Comparison of ENCODE assay signal across 8 cellular contexts in genomic region chr2:230864122-230864604, GRCh38. TPM values are rescaled to one million over a fixed set of nuclear protein-coding genes. Genes with fewer than 3 reads are reported as not detected.
DNase-seq lines count a peak whose midpoint lies in the region; ATAC-seq and TF ChIP-seq lines count a peak whose summit lies in the region.

No MANE protein-coding gene starts in this region.

- intact Hi-C loops in CD8-positive, alpha-beta T cell (cut with DNase I, micrococcal nuclease): loop anchor here (1.0 to 2.0 kb wide), 2 partner anchors 49 to 123 kb away; no protein-coding TSS in a partner anchor
- intact Hi-C loops in ovary (cut with DNase I): no loop called here

- CTCF ChIA-PET in CD8-positive, alpha-beta T cell (lab: Charles Lee): interaction anchor here (0.6 to 2.1 kb wide), 7 partner anchors 14 to 123 kb away, joined by 3 to 10 read pairs (median 3); no protein-coding TSS in a partner anchor

- ATAC-seq in CD8-positive, alpha-beta T cell: peak; percentile 3
- ATAC-seq in HG02798 (IDR thresholded peaks at IDR 0.05; ENCODE audit: poor library complexity, unreplicated experiment) (no peak), GM19324 (IDR thresholded peaks at IDR 0.05; ENCODE audit: low FRiP score, unreplicated experiment) (no peak)

- TF ChIP-seq POLR2A in ovary (IDR thresholded peaks at IDR 0.05): no peak

- H3K36me3 Mint-ChIP-seq in CD8-positive, alpha-beta T cell: peaks cover 3% of the 10 kb centered on the region

- peaks cover 44% of the 10 kb centered on the region for H3K4me1 Mint-ChIP-seq in CD8-positive, alpha-beta T cell (ENCODE audit: low read depth)

- peak overlapping the region; percentile 80 for H3K27ac Mint-ChIP-seq in CD8-positive, alpha-beta T cell

- H3K27ac ChIP-seq in CD8-positive, alpha-beta T cell (ENCODE audit: low read depth, low read length): no peak overlapping the region
- peak overlapping the region; percentile 62; the same call in 1 of the 2 replicates for H3K27ac ChIP-seq in OCI-LY3 (ENCODE audit: low read length)
- H3K27ac ChIP-seq in ovary: no peak overlapping the region

- no peaks in the 10 kb centered on the region for H3K27me3 Mint-ChIP-seq in CD8-positive, alpha-beta T cell (ENCODE audit: low read depth)

- no peak for DNase-seq in CD8-positive, alpha-beta T cell
- DNase-seq in epithelial cell of esophagus (ENCODE audit: low read depth) (no peak), ovary (no peak), NCI-H2029 (lab: John Stamatoyannopoulos, UW) (no peak), NCI-H2196 (lab: John Stamatoyannopoulos, UW; ENCODE audit: unreplicated experiment) (no peak)

- peak overlapping the region; percentile 88 for H3K9ac ChIP-seq in OCI-LY3 (ENCODE audit: low read length)

- no peaks in the 10 kb centered on the region for H3K9me3 ChIP-seq in CD8-positive, alpha-beta T cell (ENCODE audit: low read length)
- H3K9me3 ChIP-seq in OCI-LY3 (ENCODE audit: insufficient read depth, low read length) (no peaks in the 10 kb centered on the region), ovary (no peaks in the 10 kb centered on the region)

- POLR2A ChIA-PET in CD8-positive, alpha-beta T cell (lab: Charles Lee): interaction anchor here (0.6 to 4.0 kb wide), 3 partner anchors 13 to 261 kb away, joined by 3 to 25 read pairs (median 3); partner anchors contain the start of gene HTR2B

- peak overlapping the region; percentile 99 for H3K4me2 ChIP-seq in OCI-LY3 (ENCODE audit: low read length)

- H3K9me3 Mint-ChIP-seq in CD8-positive, alpha-beta T cell: no peaks in the 10 kb centered on the region

- no peaks in the 10 kb centered on the region for H3K27me3 ChIP-seq in CD8-positive, alpha-beta T cell (ENCODE audit: insufficient read depth, low read length)
- H3K27me3 ChIP-seq in OCI-LY3 (ENCODE audit: low read depth, low read length) (no peaks in the 10 kb centered on the region), ovary (no peaks in the 10 kb centered on the region)

- peak overlapping the region; percentile 96 for H3K4me3 Mint-ChIP-seq in CD8-positive, alpha-beta T cell

- no peak for TF ChIP-seq CTCF in CD8-positive, alpha-beta T cell (IDR thresholded peaks at IDR 0.05)
- no peak for TF ChIP-seq CTCF in OCI-LY3 (IDR thresholded peaks at IDR 0.05; ENCODE audit: low read depth, low read length)
- TF ChIP-seq CTCF in epithelial cell of esophagus (IDR thresholded peaks at IDR 0.05; ENCODE audit: insufficient read depth, low read depth, low read length, missing control alignments): no peak
- no peak for TF ChIP-seq CTCF in ovary (IDR thresholded peaks at IDR 0.05)

- H2AFZ ChIP-seq in OCI-LY3 (ENCODE audit: low read depth, low read length): peak overlapping the region; percentile 95

- peaks cover 49% of the 10 kb centered on the region for H3K4me1 ChIP-seq in CD8-positive, alpha-beta T cell (ENCODE audit: insufficient read depth, low read length)
- H3K4me1 ChIP-seq in OCI-LY3 (ENCODE audit: low read length) (peaks cover 62% of the 10 kb centered on the region), ovary (ENCODE audit: insufficient read depth) (peaks cover 7% of the 10 kb centered on the region)

- no peak for TF ChIP-seq EP300 in ovary (IDR thresholded peaks at IDR 0.05)

- peaks cover 56% of the 10 kb centered on the region for H3K79me2 ChIP-seq in OCI-LY3 (ENCODE audit: low read length)

- H3K36me3 ChIP-seq in CD8-positive, alpha-beta T cell (ENCODE audit: insufficient read depth, low read length): no peaks in the 10 kb centered on the region
- H3K36me3 ChIP-seq in OCI-LY3 (replicated peaks; ENCODE audit: low read depth, low read length) (peaks cover 25% of the 10 kb centered on the region), ovary (no peaks in the 10 kb centered on the region)

- peaks cover 12% of the 10 kb centered on the region; the same call in 1 of the 2 replicates for H4K20me1 ChIP-seq in OCI-LY3 (ENCODE audit: insufficient read depth, low read length)

- H3K4me3 ChIP-seq in CD8-positive, alpha-beta T cell (ENCODE audit: low read depth, low read length): peak overlapping the region; percentile 65
- H3K4me3 ChIP-seq in OCI-LY3 (ENCODE audit: low read length): peak overlapping the region; percentile 100
- peak overlapping the region; percentile 38 for H3K4me3 ChIP-seq in epithelial cell of esophagus (ENCODE audit: low read length)
- peak overlapping the region; percentile 67 for H3K4me3 ChIP-seq in ovary

- 26 to 34% (median 32%) methylated on average over 18 of the region's 18 CpGs for WGBS in ovary, 3 donors

RNA-seq across cellular contexts. Expression of gene ITM2C, which starts 0.6 kb away (rescaled TPM):
- 10 to 100 TPM; 23.2 to 27.4 TPM for total RNA-seq in CD8-positive, alpha-beta T cell
- 10 to 100 TPM; 52.3 to 85.4 (median 67.8) TPM for total RNA-seq in ovary
- 10 to 100 TPM; 67.4 to 96.2 TPM for polyA plus RNA-seq in ovary

Comparison
In these comparisons a context has a peak if more than half of its experiments do, and no peak if none do; other contexts are left out.
1. H3K4me3 ChIP-seq: peak in every context shown above with its lines; median percentile 100 in OCI-LY3; 67 in ovary; 65 in CD8-positive, alpha-beta T cell; 38 in epithelial cell of esophagus.
2. intact Hi-C loops: an anchor here in CD8-positive, alpha-beta T cell (1.0 to 2.0 kb wide); none called in ovary.